ENCODE assay signal across 1 cellular context in the genomic region with DNA sequence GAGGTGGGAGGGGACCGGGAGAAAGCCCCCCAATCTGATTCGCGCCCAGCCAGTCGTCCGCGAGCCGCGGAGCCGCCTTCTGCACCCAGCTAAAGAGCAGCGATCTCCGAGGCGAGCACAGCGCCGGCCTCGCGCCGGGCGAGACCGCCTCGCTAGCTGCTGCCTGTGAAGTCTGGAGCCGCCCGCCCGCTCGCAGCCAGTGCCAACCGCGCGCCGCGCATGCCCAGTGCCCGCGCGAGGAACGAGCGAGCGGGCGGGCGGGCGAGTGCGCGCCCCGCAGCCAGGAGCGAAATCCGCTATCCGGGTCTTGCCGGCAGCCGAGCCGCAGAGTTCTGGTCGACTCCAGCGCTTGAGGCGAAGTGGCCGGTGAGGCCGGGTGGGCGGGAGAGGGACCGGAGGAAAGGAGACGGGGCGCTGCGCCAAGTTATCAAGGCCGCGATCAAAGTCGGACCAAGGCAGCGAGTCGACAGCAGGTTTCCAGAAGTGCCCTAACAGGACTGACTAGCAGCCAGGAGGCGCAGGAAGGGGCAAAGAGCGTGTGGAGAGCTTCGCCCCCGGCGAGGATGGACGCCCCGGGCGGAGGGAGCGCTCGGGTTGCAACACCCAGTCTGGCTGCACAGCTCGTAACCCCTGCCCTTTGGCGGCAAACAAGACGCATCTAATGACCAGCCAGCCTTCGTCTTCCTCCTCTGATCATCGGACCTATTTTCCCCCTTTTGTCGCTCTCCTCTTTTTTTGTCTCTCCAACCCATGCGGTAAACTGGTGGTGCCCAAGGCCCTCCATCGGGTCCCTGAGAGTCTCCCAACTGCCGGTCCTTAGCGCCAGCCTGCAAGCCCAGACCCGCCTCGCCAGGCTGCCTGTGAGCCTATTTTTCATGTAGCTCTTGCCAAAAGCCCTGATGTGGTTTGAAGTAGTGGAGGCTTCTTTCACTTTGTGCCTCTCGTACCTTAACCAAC.
A peak's percentile ranks its signal among the peaks of the same experiment; 100 is the strongest.
TF ChIP-seq lines count a peak whose summit lies in the region.

A gene (minus strand): TSS at position 174 of the 957 bp plus-strand sequence. CDS start 106,437 bp downstream, outside the sequence.

TF ChIP-seq in HEK293, 187 proteins besides CTCF, POLR2A, EP300 and RAD21 (continued from another document and continues in another):
- TF ChIP-seq, protein P1, sequence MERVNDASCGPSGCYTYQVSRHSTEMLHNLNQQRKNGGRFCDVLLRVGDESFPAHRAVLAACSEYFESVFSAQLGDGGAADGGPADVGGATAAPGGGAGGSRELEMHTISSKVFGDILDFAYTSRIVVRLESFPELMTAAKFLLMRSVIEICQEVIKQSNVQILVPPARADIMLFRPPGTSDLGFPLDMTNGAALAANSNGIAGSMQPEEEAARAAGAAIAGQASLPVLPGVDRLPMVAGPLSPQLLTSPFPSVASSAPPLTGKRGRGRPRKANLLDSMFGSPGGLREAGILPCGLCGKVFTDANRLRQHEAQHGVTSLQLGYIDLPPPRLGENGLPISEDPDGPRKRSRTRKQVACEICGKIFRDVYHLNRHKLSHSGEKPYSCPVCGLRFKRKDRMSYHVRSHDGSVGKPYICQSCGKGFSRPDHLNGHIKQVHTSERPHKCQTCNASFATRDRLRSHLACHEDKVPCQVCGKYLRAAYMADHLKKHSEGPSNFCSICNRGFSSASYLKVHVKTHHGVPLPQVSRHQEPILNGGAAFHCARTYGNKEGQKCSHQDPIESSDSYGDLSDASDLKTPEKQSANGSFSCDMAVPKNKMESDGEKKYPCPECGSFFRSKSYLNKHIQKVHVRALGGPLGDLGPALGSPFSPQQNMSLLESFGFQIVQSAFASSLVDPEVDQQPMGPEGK (tag by site-specific recombination; IDR thresholded peaks at IDR 0.05), result peak; percentile 85
- TF ChIP-seq ZNF529 (tag by site-specific recombination; IDR thresholded peaks at IDR 0.05; ENCODE audit: insufficient replicate concordance), result no peak
- peak; percentile 94 for TF ChIP-seq ZNF501 (tag by site-specific recombination; IDR thresholded peaks at IDR 0.05)
- TF ChIP-seq, protein P2, sequence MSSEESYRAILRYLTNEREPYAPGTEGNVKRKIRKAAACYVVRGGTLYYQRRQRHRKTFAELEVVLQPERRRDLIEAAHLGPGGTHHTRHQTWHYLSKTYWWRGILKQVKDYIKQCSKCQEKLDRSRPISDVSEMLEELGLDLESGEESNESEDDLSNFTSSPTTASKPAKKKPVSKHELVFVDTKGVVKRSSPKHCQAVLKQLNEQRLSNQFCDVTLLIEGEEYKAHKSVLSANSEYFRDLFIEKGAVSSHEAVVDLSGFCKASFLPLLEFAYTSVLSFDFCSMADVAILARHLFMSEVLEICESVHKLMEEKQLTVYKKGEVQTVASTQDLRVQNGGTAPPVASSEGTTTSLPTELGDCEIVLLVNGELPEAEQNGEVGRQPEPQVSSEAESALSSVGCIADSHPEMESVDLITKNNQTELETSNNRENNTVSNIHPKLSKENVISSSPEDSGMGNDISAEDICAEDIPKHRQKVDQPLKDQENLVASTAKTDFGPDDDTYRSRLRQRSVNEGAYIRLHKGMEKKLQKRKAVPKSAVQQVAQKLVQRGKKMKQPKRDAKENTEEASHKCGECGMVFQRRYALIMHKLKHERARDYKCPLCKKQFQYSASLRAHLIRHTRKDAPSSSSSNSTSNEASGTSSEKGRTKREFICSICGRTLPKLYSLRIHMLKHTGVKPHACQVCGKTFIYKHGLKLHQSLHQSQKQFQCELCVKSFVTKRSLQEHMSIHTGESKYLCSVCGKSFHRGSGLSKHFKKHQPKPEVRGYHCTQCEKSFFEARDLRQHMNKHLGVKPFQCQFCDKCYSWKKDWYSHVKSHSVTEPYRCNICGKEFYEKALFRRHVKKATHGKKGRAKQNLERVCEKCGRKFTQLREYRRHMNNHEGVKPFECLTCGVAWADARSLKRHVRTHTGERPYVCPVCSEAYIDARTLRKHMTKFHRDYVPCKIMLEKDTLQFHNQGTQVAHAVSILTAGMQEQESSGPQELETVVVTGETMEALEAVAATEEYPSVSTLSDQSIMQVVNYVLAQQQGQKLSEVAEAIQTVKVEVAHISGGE (tag by site-specific recombination; conservative IDR thresholded peaks at IDR 0.05; ENCODE audit: low read depth), result peak; percentile 63
- TF ChIP-seq FEZF1 (tag by site-specific recombination; IDR thresholded peaks at IDR 0.05), result no peak
- no peak for TF ChIP-seq ZNF169 (tag by site-specific recombination; IDR thresholded peaks at IDR 0.05)
- TF ChIP-seq ZNF701 (tag by site-specific recombination; IDR thresholded peaks at IDR 0.05), result no peak
- no peak for TF ChIP-seq ZNF112 (tag by site-specific recombination; IDR thresholded peaks at IDR 0.05)
- TF ChIP-seq, protein P3, sequence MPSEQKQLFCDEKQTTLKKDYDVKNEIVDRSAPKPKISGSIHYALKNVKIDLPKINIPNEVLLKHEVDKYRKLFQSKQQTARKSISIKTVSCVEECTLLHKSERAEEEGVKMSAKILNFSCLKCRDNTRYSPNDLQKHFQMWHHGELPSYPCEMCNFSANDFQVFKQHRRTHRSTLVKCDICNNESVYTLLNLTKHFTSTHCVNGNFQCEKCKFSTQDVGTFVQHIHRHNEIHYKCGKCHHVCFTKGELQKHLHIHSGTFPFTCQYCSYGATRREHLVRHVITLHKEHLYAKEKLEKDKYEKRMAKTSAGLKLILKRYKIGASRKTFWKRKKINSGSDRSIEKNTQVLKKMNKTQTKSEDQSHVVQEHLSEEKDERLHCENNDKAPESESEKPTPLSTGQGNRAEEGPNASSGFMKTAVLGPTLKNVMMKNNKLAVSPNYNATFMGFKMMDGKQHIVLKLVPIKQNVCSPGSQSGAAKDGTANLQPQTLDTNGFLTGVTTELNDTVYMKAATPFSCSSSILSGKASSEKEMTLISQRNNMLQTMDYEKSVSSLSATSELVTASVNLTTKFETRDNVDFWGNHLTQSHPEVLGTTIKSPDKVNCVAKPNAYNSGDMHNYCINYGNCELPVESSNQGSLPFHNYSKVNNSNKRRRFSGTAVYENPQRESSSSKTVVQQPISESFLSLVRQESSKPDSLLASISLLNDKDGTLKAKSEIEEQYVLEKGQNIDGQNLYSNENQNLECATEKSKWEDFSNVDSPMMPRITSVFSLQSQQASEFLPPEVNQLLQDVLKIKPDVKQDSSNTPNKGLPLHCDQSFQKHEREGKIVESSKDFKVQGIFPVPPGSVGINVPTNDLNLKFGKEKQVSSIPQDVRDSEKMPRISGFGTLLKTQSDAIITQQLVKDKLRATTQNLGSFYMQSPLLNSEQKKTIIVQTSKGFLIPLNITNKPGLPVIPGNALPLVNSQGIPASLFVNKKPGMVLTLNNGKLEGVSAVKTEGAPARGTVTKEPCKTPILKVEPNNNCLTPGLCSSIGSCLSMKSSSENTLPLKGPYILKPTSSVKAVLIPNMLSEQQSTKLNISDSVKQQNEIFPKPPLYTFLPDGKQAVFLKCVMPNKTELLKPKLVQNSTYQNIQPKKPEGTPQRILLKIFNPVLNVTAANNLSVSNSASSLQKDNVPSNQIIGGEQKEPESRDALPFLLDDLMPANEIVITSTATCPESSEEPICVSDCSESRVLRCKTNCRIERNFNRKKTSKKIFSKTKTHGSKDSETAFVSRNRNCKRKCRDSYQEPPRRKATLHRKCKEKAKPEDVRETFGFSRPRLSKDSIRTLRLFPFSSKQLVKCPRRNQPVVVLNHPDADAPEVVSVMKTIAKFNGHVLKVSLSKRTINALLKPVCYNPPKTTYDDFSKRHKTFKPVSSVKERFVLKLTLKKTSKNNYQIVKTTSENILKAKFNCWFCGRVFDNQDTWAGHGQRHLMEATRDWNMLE (tag by site-specific recombination; conservative IDR thresholded peaks at IDR 0.05; ENCODE audit: low read depth), result 0 out of 2 replicates have a peak, but pooled peaks have one; percentile 28
- peak; percentile 95 for TF ChIP-seq ZNF335 (tag by site-specific recombination; conservative IDR thresholded peaks at IDR 0.05)
- TF ChIP-seq ZNF155 (tag by site-specific recombination; IDR thresholded peaks at IDR 0.05), result no peak
- peak; percentile 46; the same call in 1 of the 2 replicates for TF ChIP-seq OVOL3 (tag by site-specific recombination; IDR thresholded peaks at IDR 0.05)
- TF ChIP-seq ZNF121 (tag by site-specific recombination; IDR thresholded peaks at IDR 0.05), result peak; percentile 73; the same call in 1 of the 2 replicates
- peak; percentile 82 for TF ChIP-seq KLF9 (tag by site-specific recombination; IDR thresholded peaks at IDR 0.05; ENCODE audit: low read depth)
- no peak for TF ChIP-seq ZBTB7A (tag by site-specific recombination; IDR thresholded peaks at IDR 0.05; ENCODE audit: low read depth)
- TF ChIP-seq, protein P4, sequence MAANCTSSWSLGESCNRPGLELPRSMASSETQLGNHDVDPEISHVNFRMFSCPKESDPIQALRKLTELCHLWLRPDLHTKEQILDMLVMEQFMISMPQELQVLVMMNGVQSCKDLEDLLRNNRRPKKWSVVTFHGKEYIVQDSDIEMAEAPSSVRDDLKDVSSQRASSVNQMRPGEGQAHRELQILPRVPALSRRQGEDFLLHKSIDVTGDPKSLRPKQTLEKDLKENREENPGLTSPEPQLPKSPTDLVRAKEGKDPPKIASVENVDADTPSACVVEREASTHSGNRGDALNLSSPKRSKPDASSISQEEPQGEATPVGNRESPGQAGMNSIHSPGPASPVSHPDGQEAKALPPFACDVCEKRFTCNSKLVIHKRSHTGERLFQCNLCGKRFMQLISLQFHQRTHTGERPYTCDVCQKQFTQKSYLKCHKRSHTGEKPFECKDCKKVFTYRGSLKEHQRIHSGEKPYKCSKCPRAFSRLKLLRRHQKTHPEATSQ (tag by site-specific recombination; IDR thresholded peaks at IDR 0.05), result peak; percentile 69; the same call in 1 of the 2 replicates
- no peak for TF ChIP-seq ZNF621 (tag by site-specific recombination; IDR thresholded peaks at IDR 0.05)
- TF ChIP-seq ZNF416 (tag by site-specific recombination; IDR thresholded peaks at IDR 0.05), result no peak
- TF ChIP-seq, protein P5, sequence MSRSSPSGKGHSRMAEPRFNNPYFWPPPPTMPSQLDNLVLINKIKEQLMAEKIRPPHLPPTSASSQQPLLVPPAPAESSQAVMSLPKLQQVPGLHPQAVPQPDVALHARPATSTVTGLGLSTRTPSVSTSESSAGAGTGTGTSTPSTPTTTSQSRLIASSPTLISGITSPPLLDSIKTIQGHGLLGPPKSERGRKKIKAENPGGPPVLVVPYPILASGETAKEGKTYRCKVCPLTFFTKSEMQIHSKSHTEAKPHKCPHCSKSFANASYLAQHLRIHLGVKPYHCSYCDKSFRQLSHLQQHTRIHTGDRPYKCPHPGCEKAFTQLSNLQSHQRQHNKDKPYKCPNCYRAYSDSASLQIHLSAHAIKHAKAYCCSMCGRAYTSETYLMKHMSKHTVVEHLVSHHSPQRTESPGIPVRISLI (tag by site-specific recombination; IDR thresholded peaks at IDR 0.05), result peak; percentile 49; the same call in 1 of the 2 replicates
- TF ChIP-seq ZNF391 (tag by site-specific recombination; IDR thresholded peaks at IDR 0.05; ENCODE audit: borderline replicate concordance, low read depth), result 0 out of 2 replicates have a peak, but pooled peaks have one; percentile 71
- TF ChIP-seq ZNF544 (tag by site-specific recombination; IDR thresholded peaks at IDR 0.05), result no peak
- no peak for TF ChIP-seq ZNF157 (tag by site-specific recombination; IDR thresholded peaks at IDR 0.05)
- TF ChIP-seq HOXD13 (CRISPR knock-in tag; IDR thresholded peaks at IDR 0.05; ENCODE audit: borderline replicate concordance), result no peak
- TF ChIP-seq OSR2 (tag by site-specific recombination; IDR thresholded peaks at IDR 0.05), result 0 out of 2 replicates have a peak, but pooled peaks have one; percentile 6
- TF ChIP-seq ZNF768 (tag by site-specific recombination; IDR thresholded peaks at IDR 0.05), result no peak
- no peak for TF ChIP-seq ZNF138 (tag by site-specific recombination; IDR thresholded peaks at IDR 0.05; ENCODE audit: borderline replicate concordance)
- no peak for TF ChIP-seq ZNF664 (tag by site-specific recombination; IDR thresholded peaks at IDR 0.05)
- no peak for TF ChIP-seq ZNF530 (tag by site-specific recombination; IDR thresholded peaks at IDR 0.05; ENCODE audit: low read depth)
- 0 out of 2 replicates have a peak, but pooled peaks have one; percentile 40 for TF ChIP-seq GLI4 (tag by site-specific recombination; IDR thresholded peaks at IDR 0.05)
- no peak for TF ChIP-seq ZNF791 (tag by site-specific recombination; IDR thresholded peaks at IDR 0.05)
- TF ChIP-seq ZNF174 (tag by site-specific recombination; IDR thresholded peaks at IDR 0.05), result no peak
- TF ChIP-seq, protein P6, sequence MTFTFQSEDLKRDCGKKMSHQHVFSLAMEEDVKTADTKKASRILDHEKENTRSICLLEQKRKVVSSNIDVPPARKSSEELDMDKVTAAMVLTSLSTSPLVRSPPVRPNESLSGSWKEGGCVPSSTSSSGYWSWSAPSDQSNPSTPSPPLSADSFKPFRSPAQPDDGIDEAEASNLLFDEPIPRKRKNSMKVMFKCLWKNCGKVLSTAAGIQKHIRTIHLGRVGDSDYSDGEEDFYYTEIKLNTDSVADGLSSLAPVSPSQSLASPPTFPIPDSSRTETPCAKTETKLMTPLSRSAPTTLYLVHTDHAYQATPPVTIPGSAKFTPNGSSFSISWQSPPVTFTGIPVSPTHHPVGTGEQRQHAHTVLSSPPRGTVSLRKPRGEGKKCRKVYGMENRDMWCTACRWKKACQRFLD (tag by site-specific recombination; IDR thresholded peaks at IDR 0.05), result no peak
- no peak for TF ChIP-seq ZNF571 (tag by site-specific recombination; IDR thresholded peaks at IDR 0.05)
- TF ChIP-seq, protein P7, sequence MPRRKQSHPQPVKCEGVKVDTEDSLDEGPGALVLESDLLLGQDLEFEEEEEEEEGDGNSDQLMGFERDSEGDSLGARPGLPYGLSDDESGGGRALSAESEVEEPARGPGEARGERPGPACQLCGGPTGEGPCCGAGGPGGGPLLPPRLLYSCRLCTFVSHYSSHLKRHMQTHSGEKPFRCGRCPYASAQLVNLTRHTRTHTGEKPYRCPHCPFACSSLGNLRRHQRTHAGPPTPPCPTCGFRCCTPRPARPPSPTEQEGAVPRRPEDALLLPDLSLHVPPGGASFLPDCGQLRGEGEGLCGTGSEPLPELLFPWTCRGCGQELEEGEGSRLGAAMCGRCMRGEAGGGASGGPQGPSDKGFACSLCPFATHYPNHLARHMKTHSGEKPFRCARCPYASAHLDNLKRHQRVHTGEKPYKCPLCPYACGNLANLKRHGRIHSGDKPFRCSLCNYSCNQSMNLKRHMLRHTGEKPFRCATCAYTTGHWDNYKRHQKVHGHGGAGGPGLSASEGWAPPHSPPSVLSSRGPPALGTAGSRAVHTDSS (tag by site-specific recombination; IDR thresholded peaks at IDR 0.05), result no peak
- peak; percentile 72; the same call in 1 of the 2 replicates for TF ChIP-seq TRIM28 (IDR thresholded peaks at IDR 0.05; ENCODE audit: borderline replicate concordance, low read length)
- TF ChIP-seq, protein P8, sequence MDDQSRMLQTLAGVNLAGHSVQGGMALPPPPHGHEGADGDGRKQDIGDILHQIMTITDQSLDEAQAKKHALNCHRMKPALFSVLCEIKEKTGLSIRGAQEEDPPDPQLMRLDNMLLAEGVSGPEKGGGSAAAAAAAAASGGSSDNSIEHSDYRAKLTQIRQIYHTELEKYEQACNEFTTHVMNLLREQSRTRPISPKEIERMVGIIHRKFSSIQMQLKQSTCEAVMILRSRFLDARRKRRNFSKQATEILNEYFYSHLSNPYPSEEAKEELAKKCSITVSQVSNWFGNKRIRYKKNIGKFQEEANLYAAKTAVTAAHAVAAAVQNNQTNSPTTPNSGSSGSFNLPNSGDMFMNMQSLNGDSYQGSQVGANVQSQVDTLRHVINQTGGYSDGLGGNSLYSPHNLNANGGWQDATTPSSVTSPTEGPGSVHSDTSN (CRISPR knock-in tag; IDR thresholded peaks at IDR 0.05), result no peak
